In genomic region chr16:22024785-22025184, GRCh38 we compare ENCODE assay signal across 15 cellular contexts. TPM values are rescaled to one million over a fixed set of nuclear protein-coding genes. Genes with fewer than 3 reads are reported as not detected.
A peak's percentile ranks its signal among the peaks of the same experiment; 100 is the strongest.
DNase-seq lines count a peak whose midpoint lies in the region; ATAC-seq and TF ChIP-seq lines count a peak whose summit lies in the region.
"Not testable (repeated sequence)": the region's sequence is repeated elsewhere in the genome, so short reads cannot be mapped to it uniquely, and the experiment has no call there.
"Had no signal": no experiment of that assay in that cellular context is flagged by ENCODE, and none has a peak within 500 bp of the region (broad histone marks: within the 10 kb centered on the region; RNA-seq: fewer than 3 reads in every experiment).

No MANE protein-coding gene starts in this region.

- H3K4me1 ChIP-seq in ACC112 (ENCODE audit: control insufficient read depth, insufficient read depth, low read length, unreplicated experiment) (peaks cover 46% of the 10 kb centered on the region), HEK293 (ENCODE audit: control insufficient read depth, insufficient read depth, low read length) (peaks cover 22% of the 10 kb centered on the region), IMR-90 (ENCODE audit: control insufficient read depth, insufficient read depth, low read length) (peaks cover 11% of the 10 kb centered on the region), PC-9 (replicated peaks; ENCODE audit: insufficient read depth) (peaks cover 65% of the 10 kb centered on the region), RWPE2 (ENCODE audit: insufficient read depth, poor library complexity, severe bottlenecking) (peaks cover 45% of the 10 kb centered on the region), mammary epithelial cell (ENCODE audit: insufficient read depth, low read length) (peaks cover 53% of the 10 kb centered on the region)

- TF ChIP-seq POLR2A in IMR-90 (IDR thresholded peaks at IDR 0.05; ENCODE audit: low read depth, low read length) = not testable (repeated sequence)

- not testable (repeated sequence) for TF ChIP-seq RAD21 in IMR-90 (IDR thresholded peaks at IDR 0.05; ENCODE audit: low read length)

- POLR2A ChIA-PET in HEK293 (lab: Yijun Ruan, JAX) = interaction anchor here (1.0 kb wide), 1 partner anchor 14 kb away, joined by 3 read pairs; no protein-coding TSS in a partner anchor
- POLR2A ChIA-PET in IMR-90 (lab: Charles Lee; ENCODE audit: unreplicated experiment) = interaction anchor here (0.6 kb wide), 1 partner anchor 80 kb away, joined by 6 read pairs; no protein-coding TSS in a partner anchor
- POLR2A ChIA-PET in PC-9 (lab: Charles Lee; ENCODE audit: unreplicated experiment) = interaction anchor here (0.6 kb wide), 2 partner anchors 16 to 40 kb away, joined by 8 read pairs; no protein-coding TSS in a partner anchor

- not testable (repeated sequence) for H3K18ac ChIP-seq in IMR-90 (ENCODE audit: low read depth, low read length)

- peak overlapping the region; percentile 62 for H3K4ac ChIP-seq in IMR-90 (ENCODE audit: low read depth, low read length)

- H3K9me3 ChIP-seq in HEK293 (ENCODE audit: control insufficient read depth, insufficient read depth, low read depth, low read length); IMR-90 (ENCODE audit: control insufficient read depth, insufficient read depth, low read length); PC-9 (ENCODE audit: insufficient read depth, low read depth); RWPE2 (ENCODE audit: severe bottlenecking); mammary epithelial cell (replicated peaks; ENCODE audit: insufficient read depth, low read length): not testable (repeated sequence)

- not testable (repeated sequence) for H3K56ac ChIP-seq in IMR-90 (ENCODE audit: extremely low read depth, insufficient read depth, low read length)

- H3K79me2 ChIP-seq in ACC112 (ENCODE audit: control insufficient read depth, insufficient read depth, low read length, unreplicated experiment) (peaks cover 78% of the 10 kb centered on the region), PC-9 (ENCODE audit: low read depth) (peaks cover 80% of the 10 kb centered on the region), mammary epithelial cell (ENCODE audit: insufficient read depth, low read length) (peaks cover 86% of the 10 kb centered on the region)

- BruUV-seq in IMR-90 (replicated peaks; lab: Mats Ljungman, UMichigan); PC-9 (replicated peaks; lab: Mats Ljungman, UMichigan); mammary epithelial cell (replicated peaks; lab: Mats Ljungman, UMichigan): not testable (repeated sequence)

- H4K20me1 ChIP-seq in IMR-90 (ENCODE audit: insufficient read depth, low read length) = peaks cover 13% of the 10 kb centered on the region; the same call in 1 of the 2 replicates
- H4K20me1 ChIP-seq in PC-9 (ENCODE audit: insufficient read depth); mammary epithelial cell (ENCODE audit: insufficient read depth, low read length): not testable (repeated sequence)

- not testable (repeated sequence) for H3K9me2 ChIP-seq in PC-9 (ENCODE audit: insufficient read depth)

- not testable (repeated sequence) for H4K91ac ChIP-seq in IMR-90 (ENCODE audit: insufficient read depth, low read depth, low read length)

- not testable (repeated sequence) for H3K27me3 ChIP-seq in ACC112 (ENCODE audit: insufficient read depth, low read length); IMR-90 (ENCODE audit: control insufficient read depth, insufficient read depth, low read length); PC-9 (ENCODE audit: insufficient read depth, low read depth); RWPE2 (ENCODE audit: insufficient read depth, poor library complexity, severe bottlenecking); mammary epithelial cell (ENCODE audit: insufficient read depth, low read length)

- H3K27ac ChIP-seq in ACC112 (ENCODE audit: low read depth, low read length) = peak overlapping the region; percentile 91
- H3K27ac ChIP-seq in HEK293 (ENCODE audit: extremely low read depth, low read depth, low read length); IMR-90 (ENCODE audit: insufficient read depth, low read length): not testable (repeated sequence)
- peak overlapping the region; percentile 95 for H3K27ac ChIP-seq in PC-9
- peak overlapping the region; percentile 96 for H3K27ac ChIP-seq in RWPE2 (ENCODE audit: poor library complexity, severe bottlenecking)
- H3K27ac ChIP-seq in mammary epithelial cell (ENCODE audit: insufficient read depth, low read depth, low read length) = peak overlapping the region; percentile 76
- H3K27ac ChIP-seq in epithelial cell of prostate = peak overlapping the region; percentile 97

- intact Hi-C loops in IMR-90 (cut with micrococcal nuclease) = loop anchor here (5.0 kb wide), 1 partner anchor 33 kb away; no protein-coding TSS in a partner anchor
- intact Hi-C loops in PC-9 (cut with micrococcal nuclease; ENCODE audit: unreplicated experiment); mammary epithelial cell (cut with micrococcal nuclease): not testable (repeated sequence)

- peak overlapping the region; percentile 2 for H2BK120ac ChIP-seq in IMR-90 (ENCODE audit: low read depth, low read length)

- H3K23ac ChIP-seq in IMR-90 (ENCODE audit: low read depth, low read length) = peak overlapping the region; percentile 44; the same call in 1 of the 2 replicates

- peaks cover 32% of the 10 kb centered on the region for H3F3A ChIP-seq in PC-9 (ENCODE audit: insufficient read depth, low read depth)

- dilution Hi-C loops in IMR-90 (cut with HindIII; ENCODE audit: low sequenced_read_pairs, unreplicated experiment); mammary epithelial cell (cut with HindIII; ENCODE audit: low sequenced_read_pairs): not testable (repeated sequence)

- CTCF ChIA-PET in HEK293 (lab: Yijun Ruan, JAX) (interaction anchor here (0.7 to 1.9 kb wide), 2 partner anchors 53 to 276 kb away, joined by 3 to 13 read pairs; no protein-coding TSS in a partner anchor), IMR-90 (lab: Yijun Ruan, JAX) (interaction anchor here (0.9 kb wide), 1 partner anchor 74 kb away, joined by 7 read pairs; no protein-coding TSS in a partner anchor), PC-9 (lab: Charles Lee) (interaction anchor here (0.6 to 0.7 kb wide), 2 partner anchors 53 to 1036 kb away, joined by 3 to 4 read pairs; no protein-coding TSS in a partner anchor)
- CTCF ChIA-PET in mammary epithelial cell (lab: Charles Lee; ENCODE audit: low non-redundant PET) = not testable (repeated sequence)

- TF ChIP-seq CTCF in HEK293 (tag by site-specific recombination; IDR thresholded peaks at IDR 0.05); IMR-90 (conservative IDR thresholded peaks at IDR 0.05; ENCODE audit: low read depth, low read length); PC-9 (conservative IDR thresholded peaks at IDR 0.05); RWPE2 (IDR thresholded peaks at IDR 0.05; ENCODE audit: poor library complexity, severe bottlenecking); mammary epithelial cell (conservative IDR thresholded peaks at IDR 0.05 in 1 of 2, IDR thresholded peaks at IDR 0.05 in 1 of 2; ENCODE audit: extremely low read depth in 1 of 2, insufficient read depth in 1 of 2, low read depth in 1 of 2, low read length in 2 of 2): not testable (repeated sequence)

- H2AFZ ChIP-seq in ACC112 (ENCODE audit: low read length, unreplicated experiment); IMR-90 (replicated peaks; ENCODE audit: low read length, poor library complexity); PC-9; mammary epithelial cell (ENCODE audit: low read depth, low read length): not testable (repeated sequence)

- ATAC-seq in IMR-90 (ENCODE audit: low read depth); RWPE2 (ENCODE audit: low read depth): not testable (repeated sequence)

- DNase-seq in IMR-90; PC-9; RWPE2 (ENCODE audit: low spot score); mammary epithelial cell; epithelial cell of prostate (ENCODE audit: low read depth, low spot score): not testable (repeated sequence)

- not testable (repeated sequence) for H2BK5ac ChIP-seq in IMR-90 (ENCODE audit: low read depth, low read length, poor library complexity, severe bottlenecking)

- H2BK15ac ChIP-seq in IMR-90 (ENCODE audit: low read depth, low read length) = not testable (repeated sequence)

- peak overlapping the region; percentile 30; the same call in 1 of the 2 replicates for H2AK5ac ChIP-seq in IMR-90 (ENCODE audit: low read depth, low read length)

- in situ Hi-C loops in IMR-90 (cut with MboI; ENCODE audit: low sequenced_read_pairs); mammary epithelial cell (cut with MboI; ENCODE audit: low sequenced_read_pairs in 2 of 2): not testable (repeated sequence)

- not testable (repeated sequence) for H3K9ac ChIP-seq in IMR-90 (ENCODE audit: low read depth, low read length); mammary epithelial cell (ENCODE audit: insufficient read depth, low read length)

- H3K4me2 ChIP-seq in IMR-90 (ENCODE audit: low read depth, low read length); mammary epithelial cell (ENCODE audit: insufficient read depth, low read depth, low read length): not testable (repeated sequence)
- peak overlapping the region; percentile 22 for H3K4me2 ChIP-seq in PC-9

- H3K4me3 ChIP-seq in ACC112 (ENCODE audit: low read depth, low read length); HEK293 (ENCODE audit: low read depth, low read length); IMR-90 (ENCODE audit: insufficient read depth, low read depth, low read length); PC-9; RWPE2 (ENCODE audit: severe bottlenecking); mammary epithelial cell (replicated peaks in 1 of 3; ENCODE audit: insufficient read depth in 1 of 3, low read depth in 2 of 3, low read length in 3 of 3): not testable (repeated sequence)

- H3K36me3 ChIP-seq in ACC112 (ENCODE audit: insufficient read depth, low read length); HEK293 (ENCODE audit: control insufficient read depth in 2 of 2, insufficient read depth in 1 of 2, low read length in 2 of 2); IMR-90 (ENCODE audit: control insufficient read depth, insufficient read depth, low read length); PC-9 (ENCODE audit: low read depth); mammary epithelial cell (ENCODE audit: insufficient read depth, low read length): not testable (repeated sequence)
- H3K36me3 ChIP-seq in RWPE2 (ENCODE audit: low read depth) = peaks cover 22% of the 10 kb centered on the region; the same call in 1 of the 2 replicates

- WGBS in IMR-90 (ENCODE audit: extremely low coverage in 2 of 2, insufficient read length in 1 of 2), 2 experiments = no CpG with 5 or more reads among the region's 4 CpGs
- 100% methylated on average over 4 of the region's 4 CpGs for WGBS in mammary epithelial cell (ENCODE audit: low coverage, missing lambda C conversion rate)

- peak overlapping the region in 1 of 2 experiments; percentile 46; a peak in 1 of 4 replicates for H4K8ac ChIP-seq in IMR-90 (ENCODE audit: low read depth in 2 of 2, low read length in 2 of 2)

- H3K79me1 ChIP-seq in IMR-90 (ENCODE audit: low read depth in 1 of 2, low read length in 2 of 2) = peaks cover 22 to 48% of the 10 kb centered on the region in 2 experiments

- H2AK9ac ChIP-seq in IMR-90 (replicated peaks; ENCODE audit: low read depth, low read length, poor library complexity) = not testable (repeated sequence)

- H3K9me1 ChIP-seq in IMR-90 (ENCODE audit: insufficient read depth, low read length) = not testable (repeated sequence)

- not testable (repeated sequence) for H2BK20ac ChIP-seq in IMR-90 (ENCODE audit: low read depth, low read length)

- H3K14ac ChIP-seq in IMR-90 (replicated peaks; ENCODE audit: low read depth, low read length) = 0 out of 2 replicates have a peak overlapping the region, but pooled peaks have one; percentile 30

- not testable (repeated sequence) for H4K5ac ChIP-seq in IMR-90 (ENCODE audit: low read depth, low read length)

RNA-seq across cellular contexts. Expression of gene MOSMO, which starts 16.9 kb away (rescaled TPM):
- 16.0 and 16.9 TPM in 2 replicates for total RNA-seq in IMR-90 (2012; rRNA removed)
- polyA plus RNA-seq in IMR-90 (2012; rRNA removed) = 8.0 and 10.5 TPM in 2 replicates
- 2.8 and 3.5 TPM in 2 replicates for polyA plus RNA-seq in IMR-90 (2012; cell fraction: cytosol; rRNA removed)
- 8.8 and 35.7 TPM in 2 replicates for polyA plus RNA-seq in IMR-90 (2012; cell fraction: nucleus; rRNA removed; ENCODE audit: low replicate concordance)
- total RNA-seq in PC-9 (2021) = 20.1 and 24.2 TPM in 2 replicates
- 10 to 100 TPM; 19.0 to 34.8 TPM for total RNA-seq in mammary epithelial cell
- polyA plus RNA-seq in mammary epithelial cell = 22.6 TPM
- polyA minus RNA-seq in mammary epithelial cell = 23.4 TPM

RNA-seq across cellular contexts. Expression of gene PDZD9, which starts 23.9 kb away (rescaled TPM):
- total RNA-seq in IMR-90 (2012; rRNA removed) (not detected in 2 replicates), PC-9 (2021) (not detected in 2 replicates), mammary epithelial cell (not detected)
- polyA plus RNA-seq in IMR-90 (2012; rRNA removed) (0.13 TPM in 1 of 2 replicates, not detected in the other), mammary epithelial cell (0.05 TPM)
- not detected in 2 replicates for polyA plus RNA-seq in IMR-90 (2012; cell fraction: cytosol; rRNA removed)
- not detected in 2 replicates for polyA plus RNA-seq in IMR-90 (2012; cell fraction: nucleus; rRNA removed; ENCODE audit: low replicate concordance)
- polyA minus RNA-seq in mammary epithelial cell = not detected
- total RNA-seq: CD4-positive, alpha-beta memory T cell; CD4-positive, CD25-positive, alpha-beta regulatory T cell; CD8-positive, alpha-beta memory T cell; Daoy; G401; GM12878 had no signal
- polyA plus RNA-seq: A549; AG04450; CD8-positive, alpha-beta memory T cell had no signal
